ENCODE assay signal across 7 cellular contexts in the genomic region with DNA sequence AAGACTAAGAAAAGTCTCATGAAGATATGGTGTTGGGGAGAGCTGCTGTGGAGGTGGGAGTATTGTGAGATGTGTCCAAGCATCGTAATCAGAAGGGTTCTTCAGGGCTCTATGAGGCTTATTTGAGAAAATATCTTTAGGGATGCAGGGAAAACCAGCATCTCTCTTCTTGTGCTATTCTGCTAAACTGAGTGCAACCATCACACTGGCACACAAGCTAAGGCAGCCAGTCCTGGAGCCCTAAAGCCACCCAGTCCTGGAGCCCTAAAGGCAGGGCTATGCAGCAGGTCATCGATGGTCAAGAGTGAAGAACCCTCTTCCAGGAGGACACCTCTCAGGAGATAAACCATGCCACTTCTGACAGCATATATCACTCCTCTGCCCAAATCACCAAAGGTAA.
"Had no signal": no experiment of that assay in that cellular context is flagged by ENCODE, and none has a peak within 500 bp of the region (broad histone marks: within the 10 kb centered on the region; RNA-seq: fewer than 3 reads in every experiment).

No MANE protein-coding gene starts in this region.

- FAIRE-seq: G401.6, GM12878, GM12891, GM12892, GM18507 had no signal

- ATAC-seq: GM12878 had no signal

- DNase-seq: GDM1, GF-D8 had no signal

- H3K4me3 ChIP-seq: GM12878 had no signal
